15 cellular contexts compared by ENCODE assay signal in the genomic region with DNA sequence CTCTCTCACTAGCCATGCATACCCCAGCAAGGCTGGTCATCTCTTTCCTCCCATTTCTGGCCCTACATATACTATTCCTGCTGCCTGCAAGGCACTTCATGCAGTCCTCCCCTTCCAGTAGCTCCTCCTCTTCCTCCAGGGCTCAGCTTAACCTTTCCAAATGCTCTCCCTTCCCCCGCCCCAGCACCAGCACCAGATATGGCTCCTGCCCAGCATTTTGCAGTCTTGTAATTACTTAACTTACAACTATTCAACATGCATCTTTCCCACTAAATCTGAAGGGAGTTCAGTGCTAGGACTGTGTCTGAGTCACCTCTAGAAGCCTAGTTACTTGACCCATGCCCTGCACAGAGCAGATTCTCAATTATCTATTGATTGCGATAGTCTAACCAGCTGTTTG. TPM values are rescaled to one million over a fixed set of nuclear protein-coding genes. Genes with fewer than 3 reads are reported as not detected.
DNase-seq lines count a peak whose midpoint lies in the region; ATAC-seq and TF ChIP-seq lines count a peak whose summit lies in the region.
"Had no signal": no experiment of that assay in that cellular context is flagged by ENCODE, and none has a peak within 500 bp of the region (broad histone marks: within the 10 kb centered on the region; RNA-seq: fewer than 3 reads in every experiment).

No MANE protein-coding gene starts in this region.

- H3K36me3 ChIP-seq in sigmoid colon, result peaks cover 0 to 1% (median 0%) of the 10 kb centered on the region in 4 donors

- TF ChIP-seq POLR2A in sigmoid colon (IDR thresholded peaks at IDR 0.05), result no peak

- TF ChIP-seq EP300 in sigmoid colon (IDR thresholded peaks at IDR 0.05), result no peak

- H3K4me3 ChIP-seq in cardiac fibroblast (replicated peaks in 1 of 2; ENCODE audit: low read depth in 2 of 2, low read length in 2 of 2) (no peak overlapping the region), sigmoid colon (no peak overlapping the region)
- H3K4me3 ChIP-seq: gastroesophageal sphincter had no signal

- no peak for ATAC-seq in HG02884 (IDR thresholded peaks at IDR 0.05; ENCODE audit: unreplicated experiment)
- ATAC-seq: gastroesophageal sphincter, left cardiac atrium had no signal

- H3K27ac ChIP-seq in sigmoid colon, result no peak overlapping the region
- H3K27ac ChIP-seq: gastroesophageal sphincter, KMS-11, neutrophil had no signal

- no peaks in the 10 kb centered on the region for H3K9me3 Mint-ChIP-seq in T-helper 2 cell treated with Interferon-gamma antibody and Interleukin-4, amounts not matched to agents 5 μg/mL and 100 μg/mL, for 36 hours
- H3K9me3 Mint-ChIP-seq in neural crest cell, result no peaks in the 10 kb centered on the region

- peaks cover 15% of the 10 kb centered on the region for H3K4me1 Mint-ChIP-seq in T-helper 2 cell treated with Interferon-gamma antibody and Interleukin-4, amounts not matched to agents 5 μg/mL and 100 μg/mL, for 36 hours (ENCODE audit: low read depth)
- peaks cover 24% of the 10 kb centered on the region for H3K4me1 Mint-ChIP-seq in neural crest cell

- H3K27me3 ChIP-seq in sigmoid colon, result no peaks in the 10 kb centered on the region
- H3K27me3 ChIP-seq: gastroesophageal sphincter had no signal

- H3K4me3 Mint-ChIP-seq in T-helper 2 cell treated with Interferon-gamma antibody and Interleukin-4, amounts not matched to agents 5 μg/mL and 100 μg/mL, for 36 hours, result peak overlapping the region; percentile 23
- H3K4me3 Mint-ChIP-seq in neural crest cell, result peak overlapping the region; percentile 72
- H3K4me3 Mint-ChIP-seq: dendritic cell treated with granulocyte-macrophage colony-stimulating factor and Interleukin-4, amounts not matched to agents 40 ng/mL and 50 ng/mL, for 4 days had no signal

- TF ChIP-seq CTCF in cardiac fibroblast (IDR thresholded peaks at IDR 0.05; ENCODE audit: low read depth, low read length) (no peak), neural crest cell (conservative IDR thresholded peaks at IDR 0.05) (no peak), sigmoid colon (IDR thresholded peaks at IDR 0.05) (no peak)

- peaks cover 19% of the 10 kb centered on the region for H3K36me3 Mint-ChIP-seq in T-helper 2 cell treated with Interferon-gamma antibody and Interleukin-4, amounts not matched to agents 5 μg/mL and 100 μg/mL, for 36 hours (ENCODE audit: low read depth)
- peaks cover 3% of the 10 kb centered on the region for H3K36me3 Mint-ChIP-seq in neural crest cell (ENCODE audit: low read depth)

- WGBS in sigmoid colon, 2 donors, result 79 to 80% methylated on average over 2 of the region's 2 CpGs

- intact Hi-C loops in sigmoid colon (cut with DNase I), result loop anchor here (5.0 kb wide), 1 partner anchor 375 kb away; no protein-coding TSS in a partner anchor

- DNase-seq in T-helper 2 cell treated with Interferon-gamma antibody and Interleukin-4, amounts not matched to agents 5 μg/mL and 100 μg/mL, for 36 hours (ENCODE audit: low spot score), result no peak
- DNase-seq in T-helper 2 cell, result no peak
- DNase-seq in HK-2 (ENCODE audit: unreplicated experiment), result peak; percentile 8
- DNase-seq in cardiac fibroblast (ENCODE audit: low read depth in 2 of 2), result peak; percentile 5 to 46
- no peak for DNase-seq in neural crest cell (ENCODE audit: low read depth, low spot score)
- no peak for DNase-seq in NCI-H446 (lab: John Stamatoyannopoulos, UW)
- no peak for DNase-seq in sigmoid colon
- DNase-seq: left cardiac atrium, NCI-H524 treated with DMSO at 0.1 percent for 48 hours, Right ventricle myocardium superior had no signal

- H3K27ac Mint-ChIP-seq in T-helper 2 cell treated with Interferon-gamma antibody and Interleukin-4, amounts not matched to agents 5 μg/mL and 100 μg/mL, for 36 hours, result no peak overlapping the region
- H3K27ac Mint-ChIP-seq in neural crest cell (ENCODE audit: unreplicated experiment), result no peak overlapping the region
- H3K27ac Mint-ChIP-seq: dendritic cell treated with granulocyte-macrophage colony-stimulating factor and Interleukin-4, amounts not matched to agents 40 ng/mL and 50 ng/mL, for 4 days had no signal

- peaks cover 13% of the 10 kb centered on the region for H3K27me3 Mint-ChIP-seq in T-helper 2 cell treated with Interferon-gamma antibody and Interleukin-4, amounts not matched to agents 5 μg/mL and 100 μg/mL, for 36 hours (ENCODE audit: low read depth)
- H3K27me3 Mint-ChIP-seq in neural crest cell (ENCODE audit: low read depth), result peaks cover 10% of the 10 kb centered on the region

- H3K4me1 ChIP-seq in sigmoid colon, result peaks cover 0 to 18% (median 16%) of the 10 kb centered on the region in 4 donors

- H3K9me3 ChIP-seq in sigmoid colon, result no peaks in the 10 kb centered on the region
- H3K9me3 ChIP-seq: gastroesophageal sphincter, neutrophil had no signal

RNA-seq across cellular contexts. Expression of gene FBXO21, which starts 1.8 kb away (rescaled TPM):
- total RNA-seq in neural crest cell (60.3 and 69.2 TPM in 2 replicates), sigmoid colon (100 to 1,000 TPM in 2 of 4 donors, 10 to 100 TPM in 2; 40.7 to 134 (median 97.2) TPM)
- 10 to 100 TPM in 1 of 3 donors, 1 to 10 TPM in 2; 6.6 to 14.5 (median 7.9) TPM for polyA plus RNA-seq in sigmoid colon

Comparison
In these comparisons a context has a peak if more than half of its experiments do, and no peak if none do; other contexts are left out.
1. DNase-seq: peak in HK-2 (single experiment) and cardiac fibroblast (2 of 2); none in T-helper 2 cell treated with Interferon-gamma antibody and Interleukin-4, amounts not matched to agents 5 μg/mL and 100 μg/mL, for 36 hours (single experiment), T-helper 2 cell (0 of 5), neural crest cell (single experiment), NCI-H446 (0 of 2) and sigmoid colon (single experiment).